In genomic region chr1:1359668-1360468, GRCh38 we compare ENCODE assay signal across 1 cellular context.
TF ChIP-seq lines count a peak whose summit lies in the region.

No MANE protein-coding gene starts in this region.

TF ChIP-seq in SK-N-SH, 30 proteins besides CTCF, POLR2A, EP300 and RAD21 (continued from another document):
- TF ChIP-seq MAX (IDR thresholded peaks at IDR 0.05; ENCODE audit: low read depth) (peak; percentile 79), FOXM1 (IDR thresholded peaks at IDR 0.05; ENCODE audit: low read depth) (no peak)
